ENCODE assay signal across 1 cellular context in the genomic region with DNA sequence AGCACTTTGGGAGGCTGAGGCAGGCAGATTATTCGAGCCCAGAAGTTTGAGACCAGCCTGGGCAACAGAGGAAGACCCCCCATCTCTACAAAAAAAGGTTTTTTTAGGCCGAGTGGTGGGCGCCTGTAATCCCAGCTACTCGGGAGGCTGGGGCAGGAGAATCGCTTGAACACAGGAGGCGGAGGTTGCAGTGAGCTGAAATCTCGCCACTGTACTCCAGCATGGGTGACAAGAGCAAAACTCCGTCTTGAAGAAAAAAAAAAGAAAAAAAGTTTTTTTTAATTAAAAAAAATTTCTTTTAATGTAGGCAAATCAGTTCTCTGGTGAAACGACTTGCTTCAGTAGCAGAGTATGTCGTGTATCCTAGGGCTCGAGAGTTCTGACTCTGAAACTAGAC.
TF ChIP-seq lines count a peak whose summit lies in the region.

No MANE protein-coding gene starts in this region.

TF ChIP-seq in K562, 482 proteins besides CTCF, POLR2A, EP300 and RAD21:
- TF ChIP-seq PHF21A (IDR thresholded peaks at IDR 0.05; ENCODE audit: borderline replicate concordance, low read depth) (no peak), HDAC1 (IDR thresholded peaks at IDR 0.05) (no peak), ETV5 (CRISPR knock-in tag; IDR thresholded peaks at IDR 0.05; ENCODE audit: low read depth) (no peak), MIER1 (IDR thresholded peaks at IDR 0.05; ENCODE audit: low read depth) (no peak), TRIM24 (IDR thresholded peaks at IDR 0.05) (no peak), FOXA3 (CRISPR knock-in tag; conservative IDR thresholded peaks at IDR 0.05 in 1 of 2, IDR thresholded peaks at IDR 0.05 in 1 of 2) (no peak), NFRKB (IDR thresholded peaks at IDR 0.05; ENCODE audit: low read depth) (no peak), CREBBP (IDR thresholded peaks at IDR 0.05; ENCODE audit: low read depth, low read length) (no peak), NFIC (IDR thresholded peaks at IDR 0.05) (no peak), TCF7L2 (IDR thresholded peaks at IDR 0.05; ENCODE audit: low read depth, low read length) (no peak), CC2D1A (IDR thresholded peaks at IDR 0.05) (no peak), TAF1 (IDR thresholded peaks at IDR 0.05; ENCODE audit: control insufficient read depth, extremely low read depth, insufficient read depth, low read length, severe bottlenecking) (no peak), HSF4 (CRISPR knock-in tag; IDR thresholded peaks at IDR 0.05; ENCODE audit: borderline replicate concordance) (no peak), PTTG1 (tag; IDR thresholded peaks at IDR 0.05; ENCODE audit: low read depth) (no peak), ZNF263 (CRISPR knock-in tag; IDR thresholded peaks at IDR 0.05; ENCODE audit: borderline replicate concordance) (no peak), HNRNPLL (IDR thresholded peaks at IDR 0.05; ENCODE audit: low read depth, low read length, poor library complexity, severe bottlenecking) (no peak)
- TF ChIP-seq, protein P1, sequence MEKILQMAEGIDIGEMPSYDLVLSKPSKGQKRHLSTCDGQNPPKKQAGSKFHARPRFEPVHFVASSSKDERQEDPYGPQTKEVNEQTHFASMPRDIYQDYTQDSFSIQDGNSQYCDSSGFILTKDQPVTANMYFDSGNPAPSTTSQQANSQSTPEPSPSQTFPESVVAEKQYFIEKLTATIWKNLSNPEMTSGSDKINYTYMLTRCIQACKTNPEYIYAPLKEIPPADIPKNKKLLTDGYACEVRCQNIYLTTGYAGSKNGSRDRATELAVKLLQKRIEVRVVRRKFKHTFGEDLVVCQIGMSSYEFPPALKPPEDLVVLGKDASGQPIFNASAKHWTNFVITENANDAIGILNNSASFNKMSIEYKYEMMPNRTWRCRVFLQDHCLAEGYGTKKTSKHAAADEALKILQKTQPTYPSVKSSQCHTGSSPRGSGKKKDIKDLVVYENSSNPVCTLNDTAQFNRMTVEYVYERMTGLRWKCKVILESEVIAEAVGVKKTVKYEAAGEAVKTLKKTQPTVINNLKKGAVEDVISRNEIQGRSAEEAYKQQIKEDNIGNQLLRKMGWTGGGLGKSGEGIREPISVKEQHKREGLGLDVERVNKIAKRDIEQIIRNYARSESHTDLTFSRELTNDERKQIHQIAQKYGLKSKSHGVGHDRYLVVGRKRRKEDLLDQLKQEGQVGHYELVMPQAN (IDR thresholded peaks at IDR 0.05; ENCODE audit: borderline replicate concordance): no peak
TF ChIP-seq in K562: peak in this region for 0.
